Comparison of ENCODE assay signal across 8 cellular contexts in genomic region chr17:77088455-77089117, GRCh38. TPM values are rescaled to one million over a fixed set of nuclear protein-coding genes. Genes with fewer than 3 reads are reported as not detected.
DNase-seq lines count a peak whose midpoint lies in the region; ATAC-seq and TF ChIP-seq lines count a peak whose summit lies in the region.

No MANE protein-coding gene starts in this region.

- intact Hi-C loops in ascending aorta (cut with DNase I): loop anchor here (2.0 to 5.0 kb wide), 3 partner anchors 52 to 409 kb away; partner anchors contain the start of gene SEC14L1
- intact Hi-C loops in aorta (cut with DNase I): loop anchor here in 1 of 2 donors (1.0 kb wide), 1 partner anchor 159 kb away; no protein-coding TSS in a partner anchor

- peak; percentile 61 to 69 for DNase-seq in NCI-H187 (lab: John Stamatoyannopoulos, UW)
- DNase-seq in T-helper 2 cell: peak; percentile 46 to 94 (median 79)
- DNase-seq in ascending aorta (ENCODE audit: low spot score in 2 of 2): peak; percentile 81 to 98
- peak; percentile 95 for DNase-seq in hepatic stellate cell (ENCODE audit: low spot score)
- peak; percentile 96 to 98 for DNase-seq in aorta

- H3K36me3 ChIP-seq in ascending aorta (peaks cover 13 to 28% of the 10 kb centered on the region in 2 donors), rectal smooth muscle tissue (ENCODE audit: control insufficient read depth, insufficient read depth, low read length) (peaks cover 11% of the 10 kb centered on the region), aorta (ENCODE audit: control insufficient read depth in 1 of 2, insufficient read depth in 2 of 2, low read length in 1 of 2) (no peaks in the 10 kb centered on the region)

- ATAC-seq in GM18502 (IDR thresholded peaks at IDR 0.05; ENCODE audit: poor library complexity, unreplicated experiment): peak; percentile 81
- ATAC-seq in HG02943 (IDR thresholded peaks at IDR 0.05; ENCODE audit: low read depth, unreplicated experiment): peak; percentile 68
- peak; percentile 97 for ATAC-seq in aorta (ENCODE audit: low FRiP score)

- H3K4me1 ChIP-seq in ascending aorta (peaks cover 0 to 16% of the 10 kb centered on the region in 2 donors), rectal smooth muscle tissue (ENCODE audit: control insufficient read depth, insufficient read depth, low read length) (peaks cover 10% of the 10 kb centered on the region), aorta (ENCODE audit: control insufficient read depth in 1 of 2, insufficient read depth in 2 of 2, low read length in 2 of 2) (no peaks in the 10 kb centered on the region)

- H3K9ac ChIP-seq in rectal smooth muscle tissue (ENCODE audit: low read length): peak overlapping the region; percentile 93

- peak overlapping the region; percentile 79 to 90 for H3K4me3 ChIP-seq in ascending aorta
- H3K4me3 ChIP-seq in rectal smooth muscle tissue (ENCODE audit: low read length): peak overlapping the region; percentile 96
- peak overlapping the region; percentile 46 to 72 for H3K4me3 ChIP-seq in aorta (ENCODE audit: low read length in 2 of 2)

- no peaks in the 10 kb centered on the region for H3K9me3 ChIP-seq in ascending aorta
- H3K9me3 ChIP-seq in aorta (ENCODE audit: control insufficient read depth, low read length): no peaks in the 10 kb centered on the region

- H3K27ac ChIP-seq in ascending aorta (peak overlapping the region; percentile 89 to 92), rectal smooth muscle tissue (ENCODE audit: low read depth, low read length) (peak overlapping the region; percentile 83), aorta (ENCODE audit: low read depth in 1 of 2, low read length in 2 of 2) (peak overlapping the region in 1 of 2 donors; percentile 38)

- H3K27me3 ChIP-seq in ascending aorta (no peaks in the 10 kb centered on the region), rectal smooth muscle tissue (ENCODE audit: control insufficient read depth, insufficient read depth, low read length) (no peaks in the 10 kb centered on the region), aorta (ENCODE audit: control insufficient read depth in 1 of 2, insufficient read depth in 2 of 2, low read length in 1 of 2) (no peaks in the 10 kb centered on the region)

- peak; percentile 78 to 91 (median 81) for TF ChIP-seq CTCF in ascending aorta (IDR thresholded peaks at IDR 0.05)

- 0% methylated on average over 40 of the region's 40 CpGs for WGBS in aorta, 2 donors

RNA-seq across cellular contexts. Expression of gene SEC14L1, which starts 52.2 kb away (rescaled TPM):
- total RNA-seq in ascending aorta: 176 TPM
- 10 to 100 TPM; 79.2 to 99.8 TPM for total RNA-seq in aorta
- polyA plus RNA-seq in aorta: 10 to 100 TPM; 17.2 to 19.2 TPM
